ENCODE assay signal across 8 cellular contexts in genomic region chr1:24635195-24635843, GRCh38. TPM values are rescaled to one million over a fixed set of nuclear protein-coding genes. Genes with fewer than 3 reads are reported as not detected.
DNase-seq lines count a peak whose midpoint lies in the region; ATAC-seq and TF ChIP-seq lines count a peak whose summit lies in the region.

No MANE protein-coding gene starts in this region.

- no peaks in the 10 kb centered on the region for H3K4me1 ChIP-seq in SK-N-SH (ENCODE audit: control insufficient read depth in 1 of 2, insufficient read depth in 2 of 2, low read depth in 1 of 2, low read length in 1 of 2)

- POLR2A ChIA-PET in SK-N-SH (lab: Yijun Ruan, JAX): no interaction called here

- peak; percentile 69 to 74 for ATAC-seq in activated naive CD4-positive, alpha-beta T cell treated with anti-CD3 and anti-CD28 coated beads, Interleukin-2, amount 50 U/mL, for 72 hours
- ATAC-seq in esophagus mucosa: peak; percentile 53
- no peak for ATAC-seq in HG02678 (IDR thresholded peaks at IDR 0.05; ENCODE audit: unreplicated experiment)

- H3K27ac Mint-ChIP-seq in activated naive CD4-positive, alpha-beta T cell treated with anti-CD3 and anti-CD28 coated beads, Interleukin-2, amount 50 U/mL, for 72 hours: no peak overlapping the region
- no peak overlapping the region for H3K27ac Mint-ChIP-seq in nephron

- TF ChIP-seq RAD21 in SK-N-SH (IDR thresholded peaks at IDR 0.05; ENCODE audit: low read length): peak; percentile 86

- H3K4me1 Mint-ChIP-seq in nephron: peaks cover 11% of the 10 kb centered on the region

- peaks cover 7% of the 10 kb centered on the region for H3K27me3 Mint-ChIP-seq in nephron (ENCODE audit: low read depth)

- CTCF ChIA-PET in SK-N-SH (lab: Yijun Ruan, JAX): interaction anchor here (0.7 to 6.4 kb wide), 19 partner anchors 11 to 485 kb away, joined by 3 to 36 read pairs (median 4); partner anchors contain the start of gene NIPAL3

- WGBS in SK-N-SH (ENCODE audit: low lambda C conversion rate): 25% methylated on average over 4 of the region's 4 CpGs

- H3K36me3 ChIP-seq in SK-N-SH (replicated peaks in 1 of 2; ENCODE audit: control insufficient read depth in 1 of 2, insufficient read depth in 2 of 2, low read length in 1 of 2): no peaks in the 10 kb centered on the region

- no peak overlapping the region for H3K4me3 ChIP-seq in SK-N-SH (ENCODE audit: low read depth in 2 of 2, low read length in 1 of 2)

- no peaks in the 10 kb centered on the region for H3K36me3 Mint-ChIP-seq in activated naive CD4-positive, alpha-beta T cell treated with anti-CD3 and anti-CD28 coated beads, Interleukin-2, amount 50 U/mL, for 72 hours
- no peaks in the 10 kb centered on the region for H3K36me3 Mint-ChIP-seq in nephron (ENCODE audit: low read depth)

- no peak overlapping the region for H3K27ac ChIP-seq in SK-N-SH (ENCODE audit: low read depth in 2 of 2, low read length in 1 of 2)

- H3K9ac ChIP-seq in SK-N-SH: no peak overlapping the region

- H3K9me3 ChIP-seq in SK-N-SH: no peaks in the 10 kb centered on the region

- H3K4me3 Mint-ChIP-seq in nephron: no peak overlapping the region

- no peaks in the 10 kb centered on the region for H3K79me2 ChIP-seq in SK-N-SH (ENCODE audit: insufficient read depth)

- TF ChIP-seq EP300 in SK-N-SH (IDR thresholded peaks at IDR 0.05; ENCODE audit: borderline replicate concordance in 1 of 2, low read depth in 1 of 2, low read length in 1 of 2): no peak

- TF ChIP-seq CTCF in SK-N-SH (IDR thresholded peaks at IDR 0.05) (peak; percentile 76), nephron (IDR thresholded peaks at IDR 0.05; ENCODE audit: unreplicated experiment in 3 of 3) (peak; percentile 55 to 71 (median 68))

- H3F3A ChIP-seq in SK-N-SH (replicated peaks; ENCODE audit: insufficient read depth): no peaks in the 10 kb centered on the region

- H3K9me3 Mint-ChIP-seq in activated naive CD4-positive, alpha-beta T cell treated with anti-CD3 and anti-CD28 coated beads, Interleukin-2, amount 50 U/mL, for 72 hours: no peaks in the 10 kb centered on the region
- H3K9me3 Mint-ChIP-seq in nephron: no peaks in the 10 kb centered on the region

- H3K9me2 ChIP-seq in SK-N-SH: no peaks in the 10 kb centered on the region

- H4K20me1 ChIP-seq in SK-N-SH (ENCODE audit: insufficient read depth): no peaks in the 10 kb centered on the region

- H2AFZ ChIP-seq in SK-N-SH (ENCODE audit: low read depth): no peak overlapping the region

- no peak overlapping the region for H3K4me2 ChIP-seq in SK-N-SH

- no peaks in the 10 kb centered on the region for H3K27me3 ChIP-seq in SK-N-SH (ENCODE audit: insufficient read depth)

- no peak for DNase-seq in activated naive CD4-positive, alpha-beta T cell treated with anti-CD3 and anti-CD28 coated beads, Interleukin-2, amount 50 U/mL, for 72 hours (ENCODE audit: low spot score in 2 of 2)
- DNase-seq in activated naive CD4-positive, alpha-beta T cell treated with anti-CD3 and anti-CD28 coated beads, Interleukin-2, amount 50 U/mL, for 16 hours: no peak
- DNase-seq in NCI-H1417 treated with DMSO at 0.1 percent for 48 hours (lab: John Stamatoyannopoulos, UW) (peak; percentile 42), SK-N-SH (peak; percentile 66)
- no peak for DNase-seq in activated CD8-positive, alpha-beta memory T cell treated with anti-CD3 and anti-CD28 coated beads, Interleukin-2, amount 50 U/mL, for 4 hours

TF ChIP-seq in SK-N-SH, 30 proteins besides CTCF, POLR2A, EP300 and RAD21:
- TF ChIP-seq PBX3 (IDR thresholded peaks at IDR 0.05) (no peak), SMC3 (IDR thresholded peaks at IDR 0.05; ENCODE audit: low read depth, low read length) (peak; percentile 83), FOXM1 (IDR thresholded peaks at IDR 0.05; ENCODE audit: low read depth) (no peak), RFX5 (IDR thresholded peaks at IDR 0.05; ENCODE audit: low read length) (0 out of 2 replicates have a peak, but pooled peaks have one; percentile 42), IRF3 (IDR thresholded peaks at IDR 0.05; ENCODE audit: low read depth, low read length) (no peak), TEAD4 (IDR thresholded peaks at IDR 0.05; ENCODE audit: borderline replicate concordance, insufficient read depth) (no peak), JUND (IDR thresholded peaks at IDR 0.05) (no peak), MAX (IDR thresholded peaks at IDR 0.05; ENCODE audit: low read depth) (no peak), FOSL2 (IDR thresholded peaks at IDR 0.05; ENCODE audit: borderline replicate concordance, low read depth) (no peak)
TF ChIP-seq in SK-N-SH: peak in this region for 2.

RNA-seq across cellular contexts. Expression of gene SRRM1, which starts 7.8 kb away (rescaled TPM):
- total RNA-seq in activated naive CD4-positive, alpha-beta T cell treated with anti-CD3 and anti-CD28 coated beads, Interleukin-2, amount 50 U/mL, for 72 hours: 100 to 1,000 TPM; 208 to 250 TPM
- 52.3 and 56.1 TPM in 2 replicates for polyA plus RNA-seq in SK-N-SH (2012; rRNA removed)
- 42.1 and 43.8 TPM in 2 replicates for polyA plus RNA-seq in SK-N-SH (2012; cell fraction: cytosol; rRNA removed)
- 120 and 128 TPM in 2 replicates for polyA plus RNA-seq in SK-N-SH (2012; cell fraction: nucleus; rRNA removed)
- 81.3 TPM for total RNA-seq in esophagus mucosa

Comparison
In these comparisons a context has a peak if more than half of its experiments do, and no peak if none do; other contexts are left out.
1. DNase-seq: peak in NCI-H1417 treated with DMSO at 0.1 percent for 48 hours (single experiment) and SK-N-SH (single experiment); none in activated naive CD4-positive, alpha-beta T cell treated with anti-CD3 and anti-CD28 coated beads, Interleukin-2, amount 50 U/mL, for 72 hours (0 of 2), activated naive CD4-positive, alpha-beta T cell treated with anti-CD3 and anti-CD28 coated beads, Interleukin-2, amount 50 U/mL, for 16 hours (single experiment) and activated CD8-positive, alpha-beta memory T cell treated with anti-CD3 and anti-CD28 coated beads, Interleukin-2, amount 50 U/mL, for 4 hours (single experiment).